In the genomic region with DNA sequence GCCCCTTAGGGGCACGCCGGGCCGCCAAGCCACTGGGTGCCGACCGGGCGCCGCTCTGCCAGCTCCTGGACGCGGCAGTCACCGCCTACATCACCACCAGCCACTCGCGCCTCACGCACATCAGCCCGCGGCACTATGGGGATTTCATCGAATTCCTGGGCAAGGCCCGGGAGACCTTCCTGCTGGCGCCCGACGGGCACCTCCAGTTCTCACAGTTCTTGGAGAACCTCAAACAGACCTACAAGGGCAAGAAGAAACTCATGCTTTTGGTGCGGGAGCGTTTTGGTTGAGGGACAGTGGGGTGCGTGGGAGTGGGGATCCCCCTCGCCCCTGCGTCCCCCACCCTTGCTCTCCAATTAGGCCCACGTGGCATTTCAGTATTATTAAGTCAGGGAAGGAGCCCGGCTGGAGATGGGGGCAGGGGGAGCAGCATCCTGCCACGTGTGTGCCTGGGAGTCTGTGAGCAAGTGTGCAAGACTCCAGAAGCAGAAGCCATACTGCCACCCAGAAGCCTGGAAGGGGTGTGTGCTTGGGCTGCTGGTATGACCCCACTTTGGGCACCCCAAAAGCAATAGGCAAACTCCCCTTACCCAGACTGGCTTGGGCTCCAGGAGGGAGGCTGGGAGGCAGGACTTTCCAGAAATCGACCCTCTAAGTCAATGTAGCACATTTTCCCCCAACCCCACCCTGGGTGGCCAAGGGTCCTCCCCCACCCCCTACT, we compare ENCODE assay signal across 20 cellular contexts. TPM values are rescaled to one million over a fixed set of nuclear protein-coding genes. Genes with fewer than 3 reads are reported as not detected.
DNase-seq lines count a peak whose midpoint lies in the region; ATAC-seq and TF ChIP-seq lines count a peak whose summit lies in the region.
"Had no signal": no experiment of that assay in that cellular context is flagged by ENCODE, and none has a peak within 500 bp of the region (broad histone marks: within the 10 kb centered on the region; RNA-seq: fewer than 3 reads in every experiment).

No MANE protein-coding gene starts in this region.

- DNase-seq in activated naive CD8-positive, alpha-beta T cell treated with anti-CD3 and anti-CD28 coated beads, Interleukin-2, amount 50 U/mL, for 24 hours: no peak
- DNase-seq in activated naive CD8-positive, alpha-beta T cell treated with anti-CD3 and anti-CD28 coated beads for 36 hours: no peak
- DNase-seq in NCI-H226 (peak; percentile 16), dermis blood vessel endothelial cell (peak; percentile 36), smooth muscle cell (lab: John Stamatoyannopoulos, UW; ENCODE audit: unreplicated experiment) (peak; percentile 46), NCI-H1930 (lab: John Stamatoyannopoulos, UW) (no peak), NCI-H187 treated with DMSO at 0.1 percent for 48 hours (lab: John Stamatoyannopoulos, UW) (no peak)
- DNase-seq: activated CD4-positive, alpha-beta memory T cell treated with anti-CD3 and anti-CD28 coated beads for 36 hours; adrenal gland; COR-L47; lower lobe of right lung; naive thymus-derived CD8-positive, alpha-beta T cell; NCI-H446 treated with DMSO at 0.1 percent for 48 hours; stimulated activated CD4-positive, alpha-beta T cell treated with anti-CD3 and anti-CD28 coated beads, Interleukin-15, amount 100 ng/mL, for 24 hours had no signal

- no peaks in the 10 kb centered on the region for H3K9me3 Mint-ChIP-seq in activated naive CD8-positive, alpha-beta T cell treated with anti-CD3 and anti-CD28 coated beads, Interleukin-2, amount 50 U/mL, for 24 hours
- H3K9me3 Mint-ChIP-seq in activated naive CD8-positive, alpha-beta T cell treated with anti-CD3 and anti-CD28 coated beads for 36 hours: no peaks in the 10 kb centered on the region
- H3K9me3 Mint-ChIP-seq: activated CD4-positive, alpha-beta memory T cell treated with anti-CD3 and anti-CD28 coated beads for 36 hours; activated T-helper 1 cell treated with anti-CD3 and anti-CD28 coated beads, Interleukin-12 subunit alpha, Interleukin-12 subunit beta, Interleukin-2, Interleukin-4 antibody, amounts not matched to agents 30 ng/mL and 10 ng/mL and 1 ng/mL, durations not matched to agents 14 hours and 24 hours and 36 hours; naive thymus-derived CD8-positive, alpha-beta T cell had no signal

- 93% methylated on average over 28 of the region's 29 CpGs for WGBS in smooth muscle cell (ENCODE audit: low lambda C conversion rate)

- peaks cover 44% of the 10 kb centered on the region for H3F3A ChIP-seq in smooth muscle cell (ENCODE audit: low read depth)

- H3K4me3 ChIP-seq in smooth muscle cell: no peak overlapping the region
- H3K4me3 ChIP-seq: adrenal gland, lower lobe of right lung, vagina had no signal

- no peak overlapping the region for H2AFZ ChIP-seq in smooth muscle cell (ENCODE audit: low read depth)

- H3K27me3 ChIP-seq in smooth muscle cell (ENCODE audit: low read depth): no peaks in the 10 kb centered on the region
- H3K27me3 ChIP-seq: adrenal gland, vagina had no signal

- no peaks in the 10 kb centered on the region for H3K27me3 Mint-ChIP-seq in activated naive CD8-positive, alpha-beta T cell treated with anti-CD3 and anti-CD28 coated beads, Interleukin-2, amount 50 U/mL, for 24 hours
- no peaks in the 10 kb centered on the region for H3K27me3 Mint-ChIP-seq in activated naive CD8-positive, alpha-beta T cell treated with anti-CD3 and anti-CD28 coated beads for 36 hours
- H3K27me3 Mint-ChIP-seq: activated CD4-positive, alpha-beta memory T cell treated with anti-CD3 and anti-CD28 coated beads for 36 hours; naive thymus-derived CD8-positive, alpha-beta T cell had no signal

- H3K9me3 ChIP-seq in smooth muscle cell (replicated peaks; ENCODE audit: low read depth): no peaks in the 10 kb centered on the region
- H3K9me3 ChIP-seq: adrenal gland, lower lobe of right lung, vagina had no signal

- peaks cover 4% of the 10 kb centered on the region for H3K79me2 ChIP-seq in smooth muscle cell (ENCODE audit: low read depth)

- H3K36me3 ChIP-seq in smooth muscle cell (ENCODE audit: low read depth): no peaks in the 10 kb centered on the region

- H3K4me1 ChIP-seq in smooth muscle cell (ENCODE audit: low read depth): no peaks in the 10 kb centered on the region

- peak overlapping the region; percentile 39 for H3K27ac Mint-ChIP-seq in activated naive CD8-positive, alpha-beta T cell treated with anti-CD3 and anti-CD28 coated beads, Interleukin-2, amount 50 U/mL, for 24 hours
- no peak overlapping the region for H3K27ac Mint-ChIP-seq in activated naive CD8-positive, alpha-beta T cell treated with anti-CD3 and anti-CD28 coated beads for 36 hours
- H3K27ac Mint-ChIP-seq: activated CD4-positive, alpha-beta memory T cell treated with anti-CD3 and anti-CD28 coated beads for 36 hours; activated T-helper 1 cell treated with anti-CD3 and anti-CD28 coated beads, Interleukin-12 subunit alpha, Interleukin-12 subunit beta, Interleukin-2, Interleukin-4 antibody, amounts not matched to agents 30 ng/mL and 10 ng/mL and 1 ng/mL, durations not matched to agents 14 hours and 24 hours and 36 hours had no signal

- H3K4me2 ChIP-seq in smooth muscle cell: no peak overlapping the region

- ATAC-seq in activated naive CD8-positive, alpha-beta T cell treated with anti-CD3 and anti-CD28 coated beads, Interleukin-2, amount 50 U/mL, for 24 hours: no peak
- ATAC-seq in GM18511 (IDR thresholded peaks at IDR 0.05; ENCODE audit: unreplicated experiment): no peak
- ATAC-seq: naive thymus-derived CD8-positive, alpha-beta T cell had no signal

- no peak overlapping the region for H3K4me3 Mint-ChIP-seq in activated naive CD8-positive, alpha-beta T cell treated with anti-CD3 and anti-CD28 coated beads, Interleukin-2, amount 50 U/mL, for 24 hours
- H3K4me3 Mint-ChIP-seq in activated naive CD8-positive, alpha-beta T cell treated with anti-CD3 and anti-CD28 coated beads for 36 hours: no peak overlapping the region
- H3K4me3 Mint-ChIP-seq: activated CD4-positive, alpha-beta memory T cell treated with anti-CD3 and anti-CD28 coated beads for 36 hours; activated T-helper 1 cell treated with anti-CD3 and anti-CD28 coated beads, Interleukin-12 subunit alpha, Interleukin-12 subunit beta, Interleukin-2, Interleukin-4 antibody, amounts not matched to agents 30 ng/mL and 10 ng/mL and 1 ng/mL, durations not matched to agents 14 hours and 24 hours and 36 hours had no signal

- no peak overlapping the region for H3K27ac ChIP-seq in smooth muscle cell (ENCODE audit: low read depth)
- H3K27ac ChIP-seq: adrenal gland, lower lobe of right lung, vagina had no signal

- H4K20me1 ChIP-seq in smooth muscle cell (ENCODE audit: low read depth): peaks cover 97% of the 10 kb centered on the region

- TF ChIP-seq CTCF in smooth muscle cell (IDR thresholded peaks at IDR 0.05; ENCODE audit: borderline replicate concordance, insufficient read depth, poor library complexity, severe bottlenecking): no peak

- H3K36me3 Mint-ChIP-seq in activated naive CD8-positive, alpha-beta T cell treated with anti-CD3 and anti-CD28 coated beads, Interleukin-2, amount 50 U/mL, for 24 hours (ENCODE audit: low read depth): peaks cover 19% of the 10 kb centered on the region
- peaks cover 25% of the 10 kb centered on the region for H3K36me3 Mint-ChIP-seq in activated naive CD8-positive, alpha-beta T cell treated with anti-CD3 and anti-CD28 coated beads for 36 hours

- no peak overlapping the region for H3K9ac ChIP-seq in smooth muscle cell (ENCODE audit: low read depth)

- peaks cover 29% of the 10 kb centered on the region for H3K4me1 Mint-ChIP-seq in activated naive CD8-positive, alpha-beta T cell treated with anti-CD3 and anti-CD28 coated beads, Interleukin-2, amount 50 U/mL, for 24 hours
- peaks cover 24% of the 10 kb centered on the region for H3K4me1 Mint-ChIP-seq in activated naive CD8-positive, alpha-beta T cell treated with anti-CD3 and anti-CD28 coated beads for 36 hours

RNA-seq across cellular contexts. Expression of a gene that starts 35.7 kb away (rescaled TPM):
- 1 to 10 TPM; 4.3 to 4.4 TPM for total RNA-seq in activated naive CD8-positive, alpha-beta T cell treated with anti-CD3 and anti-CD28 coated beads for 36 hours
- total RNA-seq in dermis blood vessel endothelial cell: 23.7 and 26.0 TPM in 2 replicates
- total RNA-seq in smooth muscle cell: 3.0 and 4.7 TPM in 2 replicates
- 5.8 and 8.2 TPM in 2 replicates for polyA plus RNA-seq in smooth muscle cell

RNA-seq across cellular contexts. Expression of a gene that starts 46.0 kb away (rescaled TPM):
- total RNA-seq in activated naive CD8-positive, alpha-beta T cell treated with anti-CD3 and anti-CD28 coated beads for 36 hours: under 1 TPM; 0.70 to 0.80 TPM
- total RNA-seq in dermis blood vessel endothelial cell (not detected in 2 replicates), smooth muscle cell (not detected in 2 replicates)
- polyA plus RNA-seq in smooth muscle cell: 2.7 and 2.8 TPM in 2 replicates
- total RNA-seq: epithelial cell of proximal tubule; naive thymus-derived CD8-positive, alpha-beta T cell; OCI-LY7; renal cortical epithelial cell; vagina had no signal
- polyA plus RNA-seq: naive thymus-derived CD8-positive, alpha-beta T cell had no signal

RNA-seq across cellular contexts. Expression of a gene that starts 56.7 kb away (rescaled TPM):
- 100 to 1,000 TPM; 137 to 141 TPM for total RNA-seq in activated naive CD8-positive, alpha-beta T cell treated with anti-CD3 and anti-CD28 coated beads for 36 hours
- total RNA-seq in dermis blood vessel endothelial cell (34.0 and 59.1 TPM in 2 replicates), smooth muscle cell (117 and 192 TPM in 2 replicates)
- 298 TPM in 2 replicates for polyA plus RNA-seq in smooth muscle cell

Comparison
In these comparisons a context has a peak if more than half of its experiments do, and no peak if none do; other contexts are left out.
1. DNase-seq: peak in NCI-H226 (single experiment), dermis blood vessel endothelial cell (single experiment) and smooth muscle cell (single experiment); none in activated naive CD8-positive, alpha-beta T cell treated with anti-CD3 and anti-CD28 coated beads, Interleukin-2, amount 50 U/mL, for 24 hours (single experiment), activated naive CD8-positive, alpha-beta T cell treated with anti-CD3 and anti-CD28 coated beads for 36 hours (single experiment), NCI-H1930 (0 of 2) and NCI-H187 treated with DMSO at 0.1 percent for 48 hours (single experiment).